ENCODE assay signal across 1 cellular context in genomic region chr5:139390639-139391569, GRCh38.
TF ChIP-seq lines count a peak whose summit lies in the region.

No MANE protein-coding gene starts in this region.

TF ChIP-seq in GM23338, 12 proteins besides CTCF, POLR2A, EP300 and RAD21:
- TF ChIP-seq ZNF462 (CRISPR knock-in tag; IDR thresholded peaks at IDR 0.05) (no peak), ZNF331 (CRISPR knock-in tag; IDR thresholded peaks at IDR 0.05; ENCODE audit: low read depth) (no peak), EZH2 (IDR thresholded peaks at IDR 0.05; ENCODE audit: low read depth, unreplicated experiment) (no peak), ZNF114 (CRISPR knock-in tag; IDR thresholded peaks at IDR 0.05) (no peak), ETS1 (IDR thresholded peaks at IDR 0.05) (no peak), POLR2AphosphoS5 (IDR thresholded peaks at IDR 0.05; ENCODE audit: low read depth) (no peak), EZH2phosphoT487 (IDR thresholded peaks at IDR 0.05; ENCODE audit: unreplicated experiment) (no peak), JUNB (IDR thresholded peaks at IDR 0.05; ENCODE audit: unreplicated experiment) (no peak), REST (IDR thresholded peaks at IDR 0.05; ENCODE audit: unreplicated experiment) (no peak), CREB1 (CRISPR knock-in tag; IDR thresholded peaks at IDR 0.05; ENCODE audit: low read depth) (no peak), NANOG (IDR thresholded peaks at IDR 0.05; ENCODE audit: borderline replicate concordance) (no peak), STAT1 (IDR thresholded peaks at IDR 0.05; ENCODE audit: unreplicated experiment) (no peak)
